In the genomic region with DNA sequence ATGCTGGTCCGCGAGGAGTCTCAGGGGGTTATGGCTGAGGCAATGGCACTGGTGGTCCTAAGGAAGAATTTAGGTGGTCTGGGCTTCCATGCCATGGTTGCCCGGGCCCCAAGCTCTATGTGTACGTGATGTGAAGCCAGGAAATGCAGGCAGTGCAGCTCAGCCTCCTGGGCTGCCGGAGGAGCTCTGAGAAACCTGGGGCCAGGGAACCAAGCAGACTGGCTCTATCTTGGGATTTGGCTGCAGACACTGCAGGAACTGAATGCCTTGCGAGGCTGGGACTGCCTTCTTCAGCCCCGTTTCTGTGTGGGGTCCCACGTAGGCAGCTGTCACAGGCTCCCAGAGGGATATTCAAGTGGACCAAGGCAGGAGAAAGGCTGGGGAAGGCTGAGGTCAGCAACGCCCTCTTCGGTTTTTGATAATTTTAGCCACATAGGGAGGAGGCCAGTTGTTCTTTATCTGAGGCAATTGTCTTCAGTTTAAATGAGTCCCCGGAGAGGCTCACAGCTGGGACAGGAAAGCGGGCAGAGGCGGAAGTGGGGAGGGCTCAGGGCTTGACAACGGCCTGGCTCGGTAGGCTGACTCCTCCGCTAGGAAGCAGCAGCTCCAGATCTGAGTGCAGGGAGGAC, we compare ENCODE assay signal across 9 cellular contexts.
DNase-seq lines count a peak whose midpoint lies in the region; ATAC-seq, FAIRE-seq and TF ChIP-seq lines count a peak whose summit lies in the region.
"Had no signal": no experiment of that assay in that cellular context is flagged by ENCODE, and none has a peak within 500 bp of the region (broad histone marks: within the 10 kb centered on the region; RNA-seq: fewer than 3 reads in every experiment).

No MANE protein-coding gene starts in this region.

- H3K9me2 ChIP-seq in OCI-LY7 (ENCODE audit: insufficient read depth, low read length) (no peaks in the 10 kb centered on the region), SK-N-SH (no peaks in the 10 kb centered on the region), PC-3 (replicated peaks; ENCODE audit: low read length) (no peaks in the 10 kb centered on the region)

- TF ChIP-seq RAD21 in SK-N-SH (IDR thresholded peaks at IDR 0.05; ENCODE audit: low read length): no peak

- H3K79me2 ChIP-seq in OCI-LY7 (ENCODE audit: insufficient read depth, low read depth, low read length) (no peaks in the 10 kb centered on the region), SK-N-SH (ENCODE audit: insufficient read depth) (no peaks in the 10 kb centered on the region), PC-3 (ENCODE audit: low read length) (no peaks in the 10 kb centered on the region)

- no peak overlapping the region for H3K4me3 ChIP-seq in OCI-LY7 (ENCODE audit: low read depth, low read length, poor library complexity, severe bottlenecking)
- H3K4me3 ChIP-seq in left lung: no peak overlapping the region
- no peak overlapping the region for H3K4me3 ChIP-seq in SK-N-SH (ENCODE audit: low read depth in 2 of 2, low read length in 1 of 2)
- no peak overlapping the region for H3K4me3 ChIP-seq in PC-3 (ENCODE audit: low read length)

- TF ChIP-seq EP300 in SK-N-SH (IDR thresholded peaks at IDR 0.05; ENCODE audit: borderline replicate concordance in 1 of 2, low read depth in 1 of 2, low read length in 1 of 2): no peak

- H3K9me3 ChIP-seq in OCI-LY7 (ENCODE audit: low read length) (no peaks in the 10 kb centered on the region), left lung (no peaks in the 10 kb centered on the region), SK-N-SH (no peaks in the 10 kb centered on the region), PC-3 (ENCODE audit: low read length) (no peaks in the 10 kb centered on the region)
- H3K9me3 ChIP-seq: neutrophil had no signal

- H4K20me1 ChIP-seq in OCI-LY7 (ENCODE audit: insufficient read depth, low read length) (no peaks in the 10 kb centered on the region), SK-N-SH (ENCODE audit: insufficient read depth) (no peaks in the 10 kb centered on the region), PC-3 (ENCODE audit: low read length) (no peaks in the 10 kb centered on the region)

- FAIRE-seq in GM18507 (lab: Jason Lieb, UNC): no peak

- POLR2A ChIA-PET in OCI-LY7 (lab: Charles Lee): no interaction called here
- POLR2A ChIA-PET in SK-N-SH (lab: Yijun Ruan, JAX): interaction anchor here (5.6 kb wide), 1 partner anchor 77 kb away, joined by 64 read pairs; a partner anchor contains a TSS
- POLR2A ChIA-PET in PC-3 (lab: Charles Lee; ENCODE audit: unreplicated experiment): no interaction called here

- H3K27ac ChIP-seq in OCI-LY7 (ENCODE audit: low read depth, low read length, poor library complexity, severe bottlenecking): no peak overlapping the region
- H3K27ac ChIP-seq in left lung: peak overlapping the region in 1 of 2 donors; percentile 58
- H3K27ac ChIP-seq in SK-N-SH (ENCODE audit: low read depth in 2 of 2, low read length in 1 of 2): no peak overlapping the region
- H3K27ac ChIP-seq in PC-3 (ENCODE audit: low read length): no peak overlapping the region
- H3K27ac ChIP-seq in foreskin keratinocyte: no peak overlapping the region
- H3K27ac ChIP-seq: neutrophil had no signal

- 85% methylated on average over 16 of the region's 16 CpGs for WGBS in SK-N-SH (ENCODE audit: low lambda C conversion rate)

- H3K27me3 ChIP-seq in left lung: no peaks in the 10 kb centered on the region
- no peaks in the 10 kb centered on the region for H3K27me3 ChIP-seq in SK-N-SH (ENCODE audit: insufficient read depth)
- H3K27me3 ChIP-seq in PC-3 (ENCODE audit: low read length): no peaks in the 10 kb centered on the region
- H3K27me3 ChIP-seq in foreskin keratinocyte: no peaks in the 10 kb centered on the region
- H3K27me3 ChIP-seq: neutrophil had no signal

- CTCF ChIA-PET in OCI-LY7 (lab: Charles Lee; ENCODE audit: unreplicated experiment): interaction anchor here (0.5 kb wide), 1 partner anchor 124 kb away, joined by 3 read pairs; no protein-coding TSS in a partner anchor
- CTCF ChIA-PET in SK-N-SH (lab: Yijun Ruan, JAX): interaction anchor here (1.2 to 2.3 kb wide), 6 partner anchors 75 to 137 kb away, joined by 3 to 10 read pairs (median 6); a partner anchor contains a TSS
- CTCF ChIA-PET in PC-3 (lab: Charles Lee): no interaction called here

- ATAC-seq in HG02588 (IDR thresholded peaks at IDR 0.05; ENCODE audit: unreplicated experiment) (peak; percentile 70), left lung (peak; percentile 5), PC-3 (no peak), foreskin keratinocyte (no peak)

- peak overlapping the region; percentile 68; the same call in 1 of the 2 replicates for H2AFZ ChIP-seq in OCI-LY7 (ENCODE audit: low read length)
- H2AFZ ChIP-seq in SK-N-SH (ENCODE audit: low read depth): no peak overlapping the region
- no peak overlapping the region for H2AFZ ChIP-seq in PC-3 (ENCODE audit: low read length)

- H3F3A ChIP-seq in SK-N-SH (replicated peaks; ENCODE audit: insufficient read depth) (no peaks in the 10 kb centered on the region), PC-3 (ENCODE audit: low read length, unreplicated experiment) (no peaks in the 10 kb centered on the region)

- H3K9ac ChIP-seq in SK-N-SH (no peak overlapping the region), PC-3 (ENCODE audit: low read length) (no peak overlapping the region)

- BruUV-seq in OCI-LY7 (replicated peaks; lab: Mats Ljungman, UMichigan) (no TSS peak), PC-3 (replicated peaks; lab: Mats Ljungman, UMichigan) (no TSS peak)

- TF ChIP-seq CTCF in OCI-LY7 (conservative IDR thresholded peaks at IDR 0.05; ENCODE audit: low read length): no peak
- TF ChIP-seq CTCF in left lung (IDR thresholded peaks at IDR 0.05): no peak
- no peak for TF ChIP-seq CTCF in SK-N-SH (IDR thresholded peaks at IDR 0.05)
- TF ChIP-seq CTCF in PC-3 (conservative IDR thresholded peaks at IDR 0.05; ENCODE audit: low read depth, low read length): no peak
- TF ChIP-seq CTCF in foreskin keratinocyte (conservative IDR thresholded peaks at IDR 0.05): no peak

- intact Hi-C loops in OCI-LY7 (cut with micrococcal nuclease; ENCODE audit: unreplicated experiment): no loop called here
- intact Hi-C loops in left lung (cut with DNase I): no loop called here
- intact Hi-C loops in PC-3 (cut with micrococcal nuclease): no loop called here

- H3K4me2 ChIP-seq in OCI-LY7 (ENCODE audit: low read length) (peak overlapping the region; percentile 18; the same call in 1 of the 2 replicates), SK-N-SH (no peak overlapping the region), PC-3 (ENCODE audit: low read length) (no peak overlapping the region)

- H3K4me1 ChIP-seq in OCI-LY7 (ENCODE audit: insufficient read depth, low read length, poor library complexity, severe bottlenecking) (peaks cover 15% of the 10 kb centered on the region), left lung (peaks cover 12 to 16% of the 10 kb centered on the region in 2 donors), SK-N-SH (ENCODE audit: control insufficient read depth in 1 of 2, insufficient read depth in 2 of 2, low read depth in 1 of 2, low read length in 1 of 2) (peaks cover 0 to 30% of the 10 kb centered on the region in 2 experiments; a peak in 2 of 4 replicates), PC-3 (ENCODE audit: insufficient read depth, low read length) (peaks cover 13% of the 10 kb centered on the region), foreskin keratinocyte (no peaks in the 10 kb centered on the region)

- no peaks in the 10 kb centered on the region for H3K36me3 ChIP-seq in OCI-LY7 (ENCODE audit: insufficient read depth, low read length)
- no peaks in the 10 kb centered on the region for H3K36me3 ChIP-seq in left lung
- H3K36me3 ChIP-seq in SK-N-SH (replicated peaks in 1 of 2; ENCODE audit: control insufficient read depth in 1 of 2, insufficient read depth in 2 of 2, low read length in 1 of 2): no peaks in the 10 kb centered on the region
- no peaks in the 10 kb centered on the region for H3K36me3 ChIP-seq in PC-3 (ENCODE audit: low read depth, low read length)
- H3K36me3 ChIP-seq: neutrophil had no signal

- DNase-seq in GM18507 (ENCODE audit: extremely low spot score, insufficient read length, low read depth) (peak; percentile 51), OCI-LY7 (ENCODE audit: low spot score) (peak; percentile 65), left lung (peak in 1 of 2 donors; percentile 39), DMS 273 treated with DMSO at 0.1 percent for 48 hours (lab: John Stamatoyannopoulos, UW) (no peak), SK-N-SH (no peak), PC-3 (no peak), foreskin keratinocyte (no peak)

TF ChIP-seq in SK-N-SH, 30 proteins besides CTCF, POLR2A, EP300 and RAD21 (continues in another document):
- TF ChIP-seq SMC3 (IDR thresholded peaks at IDR 0.05; ENCODE audit: low read depth, low read length) (no peak), FOXM1 (IDR thresholded peaks at IDR 0.05; ENCODE audit: low read depth) (no peak), POLR2AphosphoS5 (IDR thresholded peaks at IDR 0.05; ENCODE audit: low read depth, low read length) (no peak), RXRA (IDR thresholded peaks at IDR 0.05; ENCODE audit: borderline replicate concordance, low read depth) (no peak), GABPA (IDR thresholded peaks at IDR 0.05; ENCODE audit: low read depth) (no peak), TCF12 (IDR thresholded peaks at IDR 0.05) (no peak)
- TF ChIP-seq, protein P1, sequence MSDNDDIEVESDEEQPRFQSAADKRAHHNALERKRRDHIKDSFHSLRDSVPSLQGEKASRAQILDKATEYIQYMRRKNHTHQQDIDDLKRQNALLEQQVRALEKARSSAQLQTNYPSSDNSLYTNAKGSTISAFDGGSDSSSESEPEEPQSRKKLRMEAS (IDR thresholded peaks at IDR 0.05; ENCODE audit: low read depth): no peak
- TF ChIP-seq, protein P2, sequence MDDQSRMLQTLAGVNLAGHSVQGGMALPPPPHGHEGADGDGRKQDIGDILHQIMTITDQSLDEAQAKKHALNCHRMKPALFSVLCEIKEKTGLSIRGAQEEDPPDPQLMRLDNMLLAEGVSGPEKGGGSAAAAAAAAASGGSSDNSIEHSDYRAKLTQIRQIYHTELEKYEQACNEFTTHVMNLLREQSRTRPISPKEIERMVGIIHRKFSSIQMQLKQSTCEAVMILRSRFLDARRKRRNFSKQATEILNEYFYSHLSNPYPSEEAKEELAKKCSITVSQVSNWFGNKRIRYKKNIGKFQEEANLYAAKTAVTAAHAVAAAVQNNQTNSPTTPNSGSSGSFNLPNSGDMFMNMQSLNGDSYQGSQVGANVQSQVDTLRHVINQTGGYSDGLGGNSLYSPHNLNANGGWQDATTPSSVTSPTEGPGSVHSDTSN (IDR thresholded peaks at IDR 0.05): no peak

Comparison
In these comparisons a context has a peak if more than half of its experiments do, and no peak if none do; other contexts are left out.
1. DNase-seq: peak in GM18507 (single experiment) and OCI-LY7 (single experiment); none in DMS 273 treated with DMSO at 0.1 percent for 48 hours (single experiment), SK-N-SH (single experiment), PC-3 (single experiment) and foreskin keratinocyte (0 of 2).
2. ATAC-seq: peak in HG02588 (single experiment) and left lung (single experiment); none in PC-3 (single experiment) and foreskin keratinocyte (single experiment).